ENCODE assay signal across 13 cellular contexts in genomic region chr9:107738789-107739188, GRCh38.
DNase-seq lines count a peak whose midpoint lies in the region; ATAC-seq and TF ChIP-seq lines count a peak whose summit lies in the region.
"Had no signal": no experiment of that assay in that cellular context is flagged by ENCODE, and none has a peak within 500 bp of the region (broad histone marks: within the 10 kb centered on the region; RNA-seq: fewer than 3 reads in every experiment).

No MANE protein-coding gene starts in this region.

- no peak for TF ChIP-seq CTCF in fibroblast of lung (conservative IDR thresholded peaks at IDR 0.05 in 1 of 2, IDR thresholded peaks at IDR 0.05 in 1 of 2; ENCODE audit: low read depth in 1 of 2, low read length in 2 of 2)
- TF ChIP-seq CTCF in psoas muscle (IDR thresholded peaks at IDR 0.05), result no peak

- peak overlapping the region; percentile 97 for H3K27ac ChIP-seq in fibroblast of lung (ENCODE audit: insufficient read depth, low read length)
- H3K27ac ChIP-seq in psoas muscle, result peak overlapping the region; percentile 63

- H3K4me2 ChIP-seq in fibroblast of lung (ENCODE audit: extremely low read depth, insufficient read depth, low read length), result peak overlapping the region; percentile 73

- H3K4me1 ChIP-seq in fibroblast of lung (ENCODE audit: control insufficient read depth, extremely low read depth, insufficient read depth, low read length), result peaks cover 30% of the 10 kb centered on the region
- peaks cover 33% of the 10 kb centered on the region for H3K4me1 ChIP-seq in psoas muscle

- intact Hi-C loops in psoas muscle (cut with DNase I), result no loop called here

- H3K36me3 ChIP-seq in fibroblast of lung (ENCODE audit: control insufficient read depth, insufficient read depth, low read length) (no peaks in the 10 kb centered on the region), psoas muscle (ENCODE audit: insufficient read depth in 1 of 2, low read depth in 1 of 2) (no peaks in the 10 kb centered on the region)
- H3K36me3 ChIP-seq: thoracic aorta had no signal

- no peak overlapping the region for H3K27ac Mint-ChIP-seq in activated naive CD4-positive, alpha-beta T cell treated with anti-CD3 and anti-CD28 coated beads, Interleukin-2, amount 50 U/mL, for 72 hours
- H3K27ac Mint-ChIP-seq: natural killer cell treated with Interleukin-12 subunit alpha and Interleukin-12 subunit beta and Interleukin-15 and Interleukin-18, amount 100 ng/mL, for 72 hours had no signal

- ATAC-seq in psoas muscle, result peak; percentile 32 to 50 (median 46)
- no peak for ATAC-seq in activated naive CD4-positive, alpha-beta T cell treated with anti-CD3 and anti-CD28 coated beads, Interleukin-2, amount 50 U/mL, for 72 hours

- peak overlapping the region; percentile 62 for H3K9ac ChIP-seq in fibroblast of lung (ENCODE audit: insufficient read depth, low read length)

- H4K20me1 ChIP-seq in fibroblast of lung (ENCODE audit: control insufficient read depth, extremely low read depth, insufficient read depth, low read length), result no peaks in the 10 kb centered on the region

- DNase-seq in AG20443 (ENCODE audit: low spot score), result peak; percentile 53
- peak; percentile 20 for DNase-seq in RPMI7951 (ENCODE audit: low read depth)
- peak; percentile 21 to 45 for DNase-seq in fibroblast of lung (ENCODE audit: low read depth in 2 of 2)
- DNase-seq in psoas muscle, result peak in 1 of 2 donors; percentile 21
- DNase-seq in activated naive CD4-positive, alpha-beta T cell treated with anti-CD3 and anti-CD28 coated beads, Interleukin-2, amount 50 U/mL, for 72 hours (ENCODE audit: low spot score in 2 of 2), result no peak
- DNase-seq in H4 (ENCODE audit: low spot score), result no peak
- no peak for DNase-seq in OCI-M2 (lab: John Stamatoyannopoulos, UW; ENCODE audit: unreplicated experiment)
- no peak for DNase-seq in activated effector memory CD4-positive, alpha-beta T cell treated with anti-CD3 and anti-CD28 coated beads, Interleukin-2, amount 50 U/mL, for 16 hours
- DNase-seq: cortex of kidney; stimulated activated CD4-positive, alpha-beta T cell treated with anti-CD3 and anti-CD28 coated beads, Interleukin-4, amount 100 ng/mL, for 24 hours had no signal

- H3K27me3 ChIP-seq in fibroblast of lung (ENCODE audit: control insufficient read depth, insufficient read depth, low read length), result no peaks in the 10 kb centered on the region
- H3K27me3 ChIP-seq in psoas muscle (ENCODE audit: insufficient read depth in 3 of 3, low read length in 2 of 3), result no peaks in the 10 kb centered on the region

- no peaks in the 10 kb centered on the region for H3K79me2 ChIP-seq in fibroblast of lung (ENCODE audit: control insufficient read depth, insufficient read depth, low read length)

- H3K4me3 ChIP-seq in fibroblast of lung (replicated peaks in 1 of 4; ENCODE audit: control extremely low read depth in 1 of 4, insufficient read depth in 1 of 4, low read depth in 3 of 4, low read length in 4 of 4), result no peak overlapping the region
- H3K4me3 ChIP-seq in psoas muscle, result no peak overlapping the region

- no peaks in the 10 kb centered on the region for H3K36me3 Mint-ChIP-seq in activated naive CD4-positive, alpha-beta T cell treated with anti-CD3 and anti-CD28 coated beads, Interleukin-2, amount 50 U/mL, for 72 hours
- H3K36me3 Mint-ChIP-seq: CD14-positive monocyte; natural killer cell treated with Interleukin-12 subunit alpha and Interleukin-12 subunit beta and Interleukin-15 and Interleukin-18, amount 100 ng/mL, for 72 hours had no signal

- 89 to 90% (median 90%) methylated on average over 2 of the region's 2 CpGs for WGBS in psoas muscle, 3 donors

- peaks cover 0 to 6% of the 10 kb centered on the region in 2 donors for H3K9me3 Mint-ChIP-seq in activated naive CD4-positive, alpha-beta T cell treated with anti-CD3 and anti-CD28 coated beads, Interleukin-2, amount 50 U/mL, for 72 hours
- H3K9me3 Mint-ChIP-seq: CD14-positive monocyte; natural killer cell treated with Interleukin-12 subunit alpha and Interleukin-12 subunit beta and Interleukin-15 and Interleukin-18, amount 100 ng/mL, for 72 hours had no signal

- H3K9me3 ChIP-seq in fibroblast of lung (ENCODE audit: control insufficient read depth, insufficient read depth, low read depth, low read length), result no peaks in the 10 kb centered on the region
- no peaks in the 10 kb centered on the region for H3K9me3 ChIP-seq in psoas muscle
- H3K9me3 ChIP-seq: thoracic aorta had no signal

- H2AFZ ChIP-seq in fibroblast of lung (ENCODE audit: low read length), result no peak overlapping the region

Comparison
In these comparisons a context has a peak if more than half of its experiments do, and no peak if none do; other contexts are left out.
1. DNase-seq: peak in AG20443 (single experiment), RPMI7951 (single experiment) and fibroblast of lung (2 of 2); none in activated naive CD4-positive, alpha-beta T cell treated with anti-CD3 and anti-CD28 coated beads, Interleukin-2, amount 50 U/mL, for 72 hours (0 of 2), H4 (single experiment), OCI-M2 (single experiment) and activated effector memory CD4-positive, alpha-beta T cell treated with anti-CD3 and anti-CD28 coated beads, Interleukin-2, amount 50 U/mL, for 16 hours (single experiment).
2. ATAC-seq: peak in psoas muscle (4 of 4); none in activated naive CD4-positive, alpha-beta T cell treated with anti-CD3 and anti-CD28 coated beads, Interleukin-2, amount 50 U/mL, for 72 hours (0 of 2).